ENCODE assay signal across 29 cellular contexts in the genomic region with DNA sequence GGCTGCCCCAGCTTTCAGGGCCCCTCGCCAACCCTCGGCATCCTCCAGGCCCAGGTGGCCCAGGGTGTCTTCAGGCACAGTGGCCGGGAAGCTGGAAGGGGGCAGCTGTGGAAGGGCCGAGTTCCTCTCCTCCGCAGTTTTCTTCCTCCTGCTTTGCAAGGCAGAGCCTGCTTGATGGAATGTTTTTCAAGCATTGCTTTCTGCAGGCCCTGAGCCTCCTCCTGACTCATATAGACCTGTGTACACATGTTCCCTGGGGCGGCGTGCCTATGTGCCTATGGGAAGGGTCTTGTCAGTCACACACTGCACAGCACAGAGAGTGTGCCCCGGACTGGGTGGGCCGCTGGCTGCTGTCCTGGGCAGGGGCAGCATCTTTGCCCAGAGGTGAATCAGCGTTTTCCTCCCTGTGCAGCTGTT.
DNase-seq lines count a peak whose midpoint lies in the region; ATAC-seq and TF ChIP-seq lines count a peak whose summit lies in the region.
"Had no signal": no experiment of that assay in that cellular context is flagged by ENCODE, and none has a peak within 500 bp of the region (broad histone marks: within the 10 kb centered on the region; RNA-seq: fewer than 3 reads in every experiment).

No MANE protein-coding gene starts in this region.

- DNase-seq in Right ventricle myocardium inferior (ENCODE audit: missing footprints), result peak; percentile 60
- no peak for DNase-seq in left ventricle myocardium superior
- no peak for DNase-seq in omental fat pad (ENCODE audit: low spot score)
- no peak for DNase-seq in upper lobe of right lung
- DNase-seq in SK-N-SH, result no peak
- DNase-seq in DMS79 treated with DMSO at 0.1 percent for 48 hours (lab: John Stamatoyannopoulos, UW), result no peak
- no peak for DNase-seq in NCI-H2227 treated with DMSO at 0.1 percent for 48 hours (lab: John Stamatoyannopoulos, UW)
- DNase-seq: activated CD4-positive, alpha-beta T cell treated with anti-CD3 and anti-CD28 coated beads, Interleukin-2, amount 50 U/mL, for 48 hours; activated CD4-positive, CD25-positive, alpha-beta regulatory T cell treated with anti-CD3 and anti-CD28 coated beads, Interleukin-2, amount 50 U/mL, for 72 hours; activated naive CD4-positive, alpha-beta T cell treated with anti-CD3 and anti-CD28 coated beads, Interleukin-2, amount 10 ng/mL, durations not matched to agents 7 days and 5 days; AML-193; CD4-positive, alpha-beta T cell; cerebellar nuclear complex; dermis blood vessel endothelial cell; DND-41; GOT3; left cardiac atrium; NCI-H1930; NCI-H2171 treated with DMSO at 0.1 percent for 48 hours; NCI-H524; psoas muscle; stimulated activated CD4-positive, alpha-beta T cell treated with anti-CD3 and anti-CD28 coated beads, Interleukin-4, amount 100 ng/mL, for 24 hours had no signal

- no peaks in the 10 kb centered on the region for H3K79me2 ChIP-seq in SK-N-SH (ENCODE audit: insufficient read depth)
- H3K79me2 ChIP-seq: hepatocyte had no signal

- H3K9me3 ChIP-seq in upper lobe of right lung, result no peaks in the 10 kb centered on the region
- H3K9me3 ChIP-seq in SK-N-SH, result no peaks in the 10 kb centered on the region
- H3K9me3 ChIP-seq: adrenal gland had no signal

- peaks cover 6% of the 10 kb centered on the region for H3K4me1 ChIP-seq in upper lobe of right lung
- H3K4me1 ChIP-seq in SK-N-SH (ENCODE audit: control insufficient read depth in 1 of 2, insufficient read depth in 2 of 2, low read depth in 1 of 2, low read length in 1 of 2), result no peaks in the 10 kb centered on the region; a peak in 1 of 4 replicates
- H3K4me1 ChIP-seq: adrenal gland, psoas muscle had no signal

- no peaks in the 10 kb centered on the region for H3K9me2 ChIP-seq in SK-N-SH

- no peaks in the 10 kb centered on the region for H4K20me1 ChIP-seq in SK-N-SH (ENCODE audit: insufficient read depth)

- H3K36me3 ChIP-seq in upper lobe of right lung (no peaks in the 10 kb centered on the region), SK-N-SH (replicated peaks in 1 of 2; ENCODE audit: control insufficient read depth in 1 of 2, insufficient read depth in 2 of 2, low read length in 1 of 2) (no peaks in the 10 kb centered on the region)
- H3K36me3 ChIP-seq: adrenal gland, gastroesophageal sphincter, neutrophil had no signal

- CTCF ChIA-PET in SK-N-SH (lab: Yijun Ruan, JAX), result interaction anchor here (1.4 kb wide), 1 partner anchor 27 kb away, joined by 4 read pairs; no protein-coding TSS in a partner anchor

- H3K4me2 ChIP-seq in SK-N-SH, result no peak overlapping the region
- H3K4me2 ChIP-seq: hepatocyte had no signal

- no peak for TF ChIP-seq RAD21 in SK-N-SH (IDR thresholded peaks at IDR 0.05; ENCODE audit: low read length)

- no peak for TF ChIP-seq CTCF in omental fat pad (IDR thresholded peaks at IDR 0.05)
- TF ChIP-seq CTCF in upper lobe of right lung (IDR thresholded peaks at IDR 0.05), result no peak
- no peak for TF ChIP-seq CTCF in SK-N-SH (IDR thresholded peaks at IDR 0.05)

- no peaks in the 10 kb centered on the region for H3F3A ChIP-seq in SK-N-SH (replicated peaks; ENCODE audit: insufficient read depth)

- no peak for TF ChIP-seq EP300 in SK-N-SH (IDR thresholded peaks at IDR 0.05; ENCODE audit: borderline replicate concordance in 1 of 2, low read depth in 1 of 2, low read length in 1 of 2)

- no peaks in the 10 kb centered on the region for H3K27me3 ChIP-seq in upper lobe of right lung
- H3K27me3 ChIP-seq in SK-N-SH (ENCODE audit: insufficient read depth), result no peaks in the 10 kb centered on the region
- H3K27me3 ChIP-seq: adrenal gland, gastroesophageal sphincter, hepatocyte, neutrophil had no signal

- 45% methylated on average over 7 of the region's 10 CpGs for WGBS in SK-N-SH (ENCODE audit: low lambda C conversion rate)

- POLR2A ChIA-PET in SK-N-SH (lab: Yijun Ruan, JAX), result no interaction called here

- no peak overlapping the region for H3K27ac ChIP-seq in upper lobe of right lung
- no peak overlapping the region for H3K27ac ChIP-seq in SK-N-SH (ENCODE audit: low read depth in 2 of 2, low read length in 1 of 2)
- H3K27ac ChIP-seq: adrenal gland, gastroesophageal sphincter, hepatocyte, HL-60, neutrophil, psoas muscle had no signal

- H2AFZ ChIP-seq in SK-N-SH (ENCODE audit: low read depth), result no peak overlapping the region
- H2AFZ ChIP-seq: hepatocyte had no signal

- intact Hi-C loops in Right ventricle myocardium inferior (cut with DNase I), result no loop called here
- intact Hi-C loops in left ventricle myocardium superior (cut with micrococcal nuclease), result no loop called here
- intact Hi-C loops in upper lobe of right lung (cut with DNase I), result no loop called here

- ATAC-seq in Right ventricle myocardium inferior (no peak), left ventricle myocardium superior (no peak), esophagus mucosa (peak; percentile 69), omental fat pad (ENCODE audit: low FRiP score) (peak; percentile 16), upper lobe of right lung (peak; percentile 4)
- ATAC-seq: gastroesophageal sphincter; left cardiac atrium; psoas muscle; stimulated activated effector memory CD8-positive, alpha-beta T cell treated with anti-CD3 and anti-CD28 coated beads, Interleukin-12 subunit alpha, Interleukin-12 subunit beta, amount 100 ng/mL, for 72 hours had no signal

- H3K4me3 ChIP-seq in upper lobe of right lung, result no peak overlapping the region
- no peak overlapping the region for H3K4me3 ChIP-seq in SK-N-SH (ENCODE audit: low read depth in 2 of 2, low read length in 1 of 2)
- H3K4me3 ChIP-seq: adrenal gland, gastroesophageal sphincter, hepatocyte, psoas muscle had no signal

- no peak overlapping the region for H3K9ac ChIP-seq in SK-N-SH

TF ChIP-seq in SK-N-SH, 30 proteins besides CTCF, POLR2A, EP300 and RAD21:
- no peak for TF ChIP-seq NFIC (IDR thresholded peaks at IDR 0.05; ENCODE audit: borderline replicate concordance)
- TF ChIP-seq TAF1 (IDR thresholded peaks at IDR 0.05; ENCODE audit: borderline replicate concordance, low read depth, low read length), result no peak
- TF ChIP-seq USF2 (IDR thresholded peaks at IDR 0.05; ENCODE audit: borderline replicate concordance, low read depth, low read length), result no peak
- TF ChIP-seq JUND (IDR thresholded peaks at IDR 0.05), result no peak
- TF ChIP-seq NRF1 (IDR thresholded peaks at IDR 0.05; ENCODE audit: low read depth, low read length), result no peak
TF ChIP-seq in SK-N-SH: peak in this region for 0.

Comparison
In these comparisons a context has a peak if more than half of its experiments do, and no peak if none do; other contexts are left out.
1. ATAC-seq: peak in esophagus mucosa (single experiment), omental fat pad (single experiment) and upper lobe of right lung (single experiment); none in Right ventricle myocardium inferior (single experiment) and left ventricle myocardium superior (single experiment).